Comparison of ENCODE assay signal across 20 cellular contexts in the genomic region with DNA sequence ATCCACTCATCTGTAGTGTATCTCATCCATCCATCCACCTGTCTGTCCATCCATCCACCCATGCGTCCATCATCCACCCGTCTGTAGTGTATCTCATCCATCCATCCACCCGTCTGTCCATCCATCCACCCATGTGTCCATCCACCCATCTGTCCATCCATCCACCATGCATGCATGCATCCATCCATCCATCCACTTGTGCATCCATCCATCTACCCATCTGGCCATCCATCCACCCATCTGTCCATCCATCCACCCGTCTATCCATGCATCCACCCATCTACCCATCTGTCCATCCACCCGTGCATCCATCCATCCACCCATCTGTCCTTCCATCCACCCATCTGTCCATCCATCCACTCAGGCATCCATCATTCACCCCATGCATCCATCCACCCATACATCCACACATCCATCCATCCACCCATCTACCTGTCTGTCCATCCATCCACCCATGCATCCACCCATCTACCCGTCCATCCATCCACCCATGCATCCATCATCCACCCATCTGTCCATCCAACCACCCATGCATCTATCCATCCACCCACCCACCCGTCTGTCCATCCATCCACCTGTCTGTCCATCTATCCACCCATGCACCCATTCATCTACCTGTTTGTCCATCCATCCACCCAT. TPM values are rescaled to one million over a fixed set of nuclear protein-coding genes. Genes with fewer than 3 reads are reported as not detected.
DNase-seq lines count a peak whose midpoint lies in the region; ATAC-seq, FAIRE-seq and TF ChIP-seq lines count a peak whose summit lies in the region.
"Had no signal": no experiment of that assay in that cellular context is flagged by ENCODE, and none has a peak within 500 bp of the region (broad histone marks: within the 10 kb centered on the region; RNA-seq: fewer than 3 reads in every experiment).

No MANE protein-coding gene starts in this region.

- DNase-seq in HepG2 (ENCODE audit: low spot score) (no peak), right lobe of liver (no peak), K562 (ENCODE audit: extremely low read depth in 1 of 4, low spot score in 3 of 4) (no peak), neural crest cell (ENCODE audit: low read depth, low spot score) (no peak), NCI-H2107 (lab: John Stamatoyannopoulos, UW) (no peak), aorta (no peak), dermis blood vessel endothelial cell (no peak)
- no peak for DNase-seq in activated effector memory CD4-positive, alpha-beta T cell treated with anti-CD3 and anti-CD28 coated beads, Interleukin-2, amount 50 U/mL, for 16 hours
- DNase-seq: Kasumi-1, NCI-H1417 treated with DMSO at 0.1 percent for 48 hours, NCI-H187 treated with DMSO at 0.1 percent for 48 hours, NCI-H510A treated with DMSO at 0.1 percent for 48 hours, NCI-H748 treated with DMSO at 0.1 percent for 48 hours, PC-9, SHP77 treated with DMSO at 0.1 percent for 48 hours, SW 1271 had no signal

- H3K9me1 ChIP-seq in K562 (ENCODE audit: control insufficient read depth, insufficient read depth, low read length), result no peaks in the 10 kb centered on the region

- H3K79me2 ChIP-seq in HepG2 (ENCODE audit: insufficient read depth, low read length) (no peaks in the 10 kb centered on the region), K562 (ENCODE audit: control insufficient read depth, insufficient read depth, low read length) (no peaks in the 10 kb centered on the region)

- peaks cover 23% of the 10 kb centered on the region for H3K36me3 Mint-ChIP-seq in neural crest cell (ENCODE audit: low read depth)

- no TSS peak for BruUV-seq in HepG2 (replicated peaks; lab: Mats Ljungman, UMichigan)
- BruUV-seq in K562 (replicated peaks; lab: Mats Ljungman, UMichigan), result no TSS peak

- H3K9me3 ChIP-seq in HepG2 (ENCODE audit: low read length) (peaks cover 9% of the 10 kb centered on the region), right lobe of liver (no peaks in the 10 kb centered on the region), K562 (replicated peaks; ENCODE audit: control insufficient read depth, insufficient read depth, low read depth, low read length) (peaks cover 11% of the 10 kb centered on the region), aorta (ENCODE audit: control insufficient read depth, low read length) (no peaks in the 10 kb centered on the region)

- TF ChIP-seq POLR2A in HepG2 (IDR thresholded peaks at IDR 0.05; ENCODE audit: insufficient read depth in 1 of 2, low read depth in 2 of 2, low read length in 2 of 2), result no peak
- no peak for TF ChIP-seq POLR2A in right lobe of liver (IDR thresholded peaks at IDR 0.05)
- TF ChIP-seq POLR2A in K562 (conservative IDR thresholded peaks at IDR 0.05), result no peak

- TF ChIP-seq EP300 in HepG2 (IDR thresholded peaks at IDR 0.05; ENCODE audit: low read depth in 2 of 2, low read length in 2 of 2) (no peak), HepG2 (CRISPR knock-in tag; IDR thresholded peaks at IDR 0.05; ENCODE audit: borderline replicate concordance) (no peak), K562 (IDR thresholded peaks at IDR 0.05; ENCODE audit: low read length) (no peak)

- in situ Hi-C loops in HepG2 (cut with HindIII; ENCODE audit: extremely low pct_ligation_motif_present, low pct_unique_long_range_greater_than_20kb) (no loop called here), K562 (cut with MboI) (no loop called here)

- 96% methylated on average over 7 of the region's 7 CpGs for WGBS in HepG2 (ENCODE audit: low lambda C conversion rate)
- 95% methylated on average over 7 of the region's 7 CpGs for WGBS in right lobe of liver (ENCODE audit: insufficient coverage, low coverage, low lambda C conversion rate, missing lambda C conversion rate)
- WGBS in K562 (ENCODE audit: insufficient coverage, low coverage, missing lambda C conversion rate), result 82% methylated on average over 7 of the region's 7 CpGs
- 97 to 98% methylated on average over 7 of the region's 7 CpGs for WGBS in aorta, 2 donors

- CTCF ChIA-PET in HepG2 (lab: Yijun Ruan, JAX; ENCODE audit: low intra/inter-chr PET ratio, low total read pairs) (no interaction called here), K562 (lab: Yijun Ruan, JAX; ENCODE audit: low intra/inter-chr PET ratio) (no interaction called here)

- POLR2A ChIA-PET in HepG2 (lab: Yijun Ruan, JAX), result no interaction called here
- POLR2A ChIA-PET in K562 (lab: Yijun Ruan, JAX), result interaction anchor here (0.5 kb wide), 1 partner anchor 18 kb away, joined by 3 read pairs; no protein-coding TSS in a partner anchor

- H2AFZ ChIP-seq in HepG2 (ENCODE audit: low read length) (no peak overlapping the region), K562 (ENCODE audit: low read depth, low read length) (no peak overlapping the region)
- H2AFZ ChIP-seq: PC-9 had no signal

- peaks cover 10% of the 10 kb centered on the region for H3K9me3 Mint-ChIP-seq in neural crest cell

- no peak overlapping the region for H3K9ac ChIP-seq in HepG2 (ENCODE audit: insufficient read depth, low read depth, low read length)
- no peak overlapping the region for H3K9ac ChIP-seq in K562 (ENCODE audit: insufficient read depth in 1 of 2, low read depth in 2 of 2, low read length in 2 of 2)

- no peak for TF ChIP-seq RAD21 in HepG2 (CRISPR knock-in tag; IDR thresholded peaks at IDR 0.05)
- TF ChIP-seq RAD21 in K562 (CRISPR knock-in tag; conservative IDR thresholded peaks at IDR 0.05 in 1 of 2, IDR thresholded peaks at IDR 0.05 in 1 of 2), result no peak

- peaks cover 4% of the 10 kb centered on the region; the same call in 1 of the 2 replicates for H4K20me1 ChIP-seq in HepG2 (ENCODE audit: insufficient read depth, low read length)
- H4K20me1 ChIP-seq in K562 (replicated peaks; ENCODE audit: control insufficient read depth, insufficient read depth, low read length), result peaks cover 15% of the 10 kb centered on the region

- FAIRE-seq in HepG2 (lab: Jason Lieb, UNC) (no peak), K562 (lab: Jason Lieb, UNC) (peak; percentile 15)
- FAIRE-seq: D721Med had no signal

- H3K4me1 ChIP-seq in HepG2 (ENCODE audit: insufficient read depth, low read length) (peaks cover 23% of the 10 kb centered on the region), right lobe of liver (peaks cover 0 to 37% (median 18%) of the 10 kb centered on the region in 4 donors), K562 (replicated peaks in 1 of 2; ENCODE audit: control insufficient read depth in 2 of 2, insufficient read depth in 2 of 2, low read length in 2 of 2) (peaks cover 0 to 61% of the 10 kb centered on the region in 2 experiments; a peak in 2 of 5 replicates), aorta (ENCODE audit: control insufficient read depth in 1 of 2, insufficient read depth in 2 of 2, low read length in 2 of 2) (no peaks in the 10 kb centered on the region)
- H3K4me1 ChIP-seq: HAP-1 had no signal

- H3K27me3 Mint-ChIP-seq in neural crest cell (ENCODE audit: low read depth), result no peaks in the 10 kb centered on the region

- no peak for TF ChIP-seq CTCF in HepG2 (CRISPR knock-in tag; IDR thresholded peaks at IDR 0.05)
- no peak for TF ChIP-seq CTCF in right lobe of liver (IDR thresholded peaks at IDR 0.05)
- no peak for TF ChIP-seq CTCF in K562 (IDR thresholded peaks at IDR 0.05 in 2 of 3, conservative IDR thresholded peaks at IDR 0.05 in 1 of 3; ENCODE audit: insufficient read depth in 2 of 3, low read depth in 1 of 3, low read length in 3 of 3)
- TF ChIP-seq CTCF in neural crest cell (conservative IDR thresholded peaks at IDR 0.05), result no peak

- ATAC-seq in HepG2, result no peak
- ATAC-seq in right lobe of liver, result no peak
- no peak for ATAC-seq in K562
- no peak for ATAC-seq in aorta (ENCODE audit: low FRiP score)

- no peak overlapping the region for H3K4me3 ChIP-seq in HepG2 (replicated peaks in 1 of 3; ENCODE audit: insufficient read depth in 1 of 3, low read depth in 2 of 3, low read length in 3 of 3)
- H3K4me3 ChIP-seq in right lobe of liver, result no peak overlapping the region
- H3K4me3 ChIP-seq in K562, result no peak overlapping the region
- H3K4me3 ChIP-seq in aorta (ENCODE audit: low read length in 2 of 2), result no peak overlapping the region
- H3K4me3 ChIP-seq: HAP-1, PC-9, SK-N-MC had no signal

- peaks cover 9% of the 10 kb centered on the region for H3K4me1 Mint-ChIP-seq in neural crest cell

- intact Hi-C loops in HepG2 (cut with micrococcal nuclease; ENCODE audit: unreplicated experiment) (no loop called here), right lobe of liver (cut with DNase I) (no loop called here), K562 (cut with micrococcal nuclease) (no loop called here), aorta (cut with DNase I) (no loop called here)

- no peak overlapping the region for H3K27ac ChIP-seq in HepG2 (ENCODE audit: extremely low read length, insufficient read depth, low read length)
- H3K27ac ChIP-seq in right lobe of liver, result no peak overlapping the region
- H3K27ac ChIP-seq in K562 (ENCODE audit: extremely low read depth, low read depth, low read length), result no peak overlapping the region
- no peak overlapping the region for H3K27ac ChIP-seq in aorta (ENCODE audit: low read depth in 1 of 2, low read length in 2 of 2)
- H3K27ac ChIP-seq: PC-9, SK-N-MC had no signal

- no peaks in the 10 kb centered on the region for H3K27me3 ChIP-seq in HepG2 (ENCODE audit: control insufficient read depth in 1 of 2, insufficient read depth in 2 of 2, low read length in 2 of 2)
- H3K27me3 ChIP-seq in right lobe of liver, result no peaks in the 10 kb centered on the region
- H3K27me3 ChIP-seq in K562 (ENCODE audit: control insufficient read depth in 2 of 2, insufficient read depth in 2 of 2, low read length in 2 of 2), result no peaks in the 10 kb centered on the region
- H3K27me3 ChIP-seq in aorta (ENCODE audit: control insufficient read depth in 1 of 2, insufficient read depth in 2 of 2, low read length in 1 of 2), result no peaks in the 10 kb centered on the region

- peak overlapping the region; percentile 85; the same call in 1 of the 2 replicates for H3K4me2 ChIP-seq in HepG2 (ENCODE audit: low read depth, low read length)
- no peak overlapping the region for H3K4me2 ChIP-seq in K562 (ENCODE audit: insufficient read depth, low read length)
- H3K4me2 ChIP-seq: PC-9 had no signal

- H3K36me3 ChIP-seq in HepG2 (replicated peaks in 1 of 2; ENCODE audit: control insufficient read depth in 1 of 2, insufficient read depth in 2 of 2, low read length in 2 of 2) (peaks cover 2 to 3% of the 10 kb centered on the region in 2 experiments; a peak in 3 of 5 replicates), right lobe of liver (no peaks in the 10 kb centered on the region), K562 (ENCODE audit: control insufficient read depth, insufficient read depth, low read length) (peaks cover 2% of the 10 kb centered on the region; the same call in 1 of the 3 replicates), aorta (ENCODE audit: control insufficient read depth in 1 of 2, insufficient read depth in 2 of 2, low read length in 1 of 2) (no peaks in the 10 kb centered on the region)
- H3K36me3 ChIP-seq: HAP-1 had no signal

- peak overlapping the region; percentile 19 for H3K4me3 Mint-ChIP-seq in neural crest cell
- H3K4me3 Mint-ChIP-seq: CD14-positive monocyte had no signal

- H3K27ac Mint-ChIP-seq in neural crest cell (ENCODE audit: unreplicated experiment), result no peak overlapping the region

RNA-seq across cellular contexts. Expression of a gene that starts 28.5 kb away (rescaled TPM):
- 3.7 and 7.9 TPM in 2 replicates for total RNA-seq in HepG2 (2016; rRNA removed; fragmentation: Illumina TruSeq; extraction: Trizol)
- 2.7 and 3.6 TPM in 2 replicates for total RNA-seq in HepG2 (2016; cell fraction: cytosol; rRNA removed; fragmentation: Illumina TruSeq; extraction: Trizol; ENCODE audit: low read depth)
- total RNA-seq in HepG2 (2016; cell fraction: insoluble cytoplasmic fraction; rRNA removed; fragmentation: Illumina TruSeq; extraction: Trizol), result 5.4 and 6.9 TPM in 2 replicates
- total RNA-seq in HepG2 (2016; cell fraction: membrane; rRNA removed; fragmentation: Illumina TruSeq; extraction: Trizol), result 7.0 and 9.3 TPM in 2 replicates
- total RNA-seq in HepG2 (2016; cell fraction: nucleus; rRNA removed; fragmentation: Illumina TruSeq; extraction: Trizol), result 10.9 and 11.0 TPM in 2 replicates
- polyA plus RNA-seq in HepG2 (2011; rRNA removed), result 3.6 and 4.9 TPM in 2 replicates
- 3.0 and 6.0 TPM in 2 replicates for polyA plus RNA-seq in HepG2 (2011; cell fraction: cytosol; rRNA removed)
- polyA plus RNA-seq in HepG2 (2011; cell fraction: nucleus; rRNA removed), result 50.9 and 76.3 TPM in 2 replicates
- 25.5 and 31.0 TPM in 2 replicates for polyA plus RNA-seq in HepG2 (2012)
- 5.9 and 6.4 TPM in 2 replicates for polyA plus RNA-seq in HepG2 (2016; cell fraction: cytosol; fragmentation: Illumina TruSeq; extraction: Trizol; ENCODE audit: low read depth)
- 20.0 and 28.2 TPM in 2 replicates for polyA plus RNA-seq in HepG2 (2016; cell fraction: insoluble cytoplasmic fraction; fragmentation: Illumina TruSeq; extraction: Trizol; ENCODE audit: low read depth)
- 20.5 and 23.8 TPM in 2 replicates for polyA plus RNA-seq in HepG2 (2016; cell fraction: membrane; fragmentation: Illumina TruSeq; extraction: Trizol; ENCODE audit: low read depth)
- 64.1 and 69.3 TPM in 2 replicates for polyA plus RNA-seq in HepG2 (2016; cell fraction: nucleus; fragmentation: Illumina TruSeq; extraction: Trizol; ENCODE audit: insufficient read depth, low read depth)
- polyA minus RNA-seq in HepG2 (2011; rRNA and poly(A)+ RNA removed; ENCODE audit: low replicate concordance), result 3.8 and 7.6 TPM in 2 replicates
- polyA minus RNA-seq in HepG2 (2011; cell fraction: cytosol; rRNA and poly(A)+ RNA removed), result 17.3 and 28.7 TPM in 2 replicates
- 8.5 and 11.2 TPM in 2 replicates for polyA minus RNA-seq in HepG2 (2011; cell fraction: nucleus; rRNA and poly(A)+ RNA removed)
- total RNA-seq in right lobe of liver, result 10 to 100 TPM; 16.2 to 27.6 (median 23.3) TPM
- 25.5 and 41.9 TPM in 2 replicates for total RNA-seq in K562 (2011; cell fraction: chromatin; rRNA removed; ENCODE audit: low replicate concordance)
- total RNA-seq in K562 (2011; cell fraction: nucleolus; rRNA removed), result 25.0 and 40.7 TPM in 2 replicates
- total RNA-seq in K562 (2011; cell fraction: nucleoplasm; rRNA removed), result 23.3 and 28.3 TPM in 2 replicates
- total RNA-seq in K562 (2014; rRNA removed), result 21.7 and 24.6 TPM in 2 replicates
- total RNA-seq in K562 (2014; rRNA removed; fragmentation: Illumina TruSeq; extraction: Trizol), result 1.1 and 1.3 TPM in 2 replicates
- 7.3 and 12.9 TPM in 2 replicates for total RNA-seq in K562 (2015; rRNA removed; fragmentation: Illumina TruSeq; extraction: Trizol)
- 112 and 129 TPM in 2 replicates for total RNA-seq in K562 (2021)
- 1.9 and 4.3 TPM in 2 replicates for polyA plus RNA-seq in K562 (2011; rRNA removed)
- polyA plus RNA-seq in K562 (2011; cell fraction: cytosol; rRNA removed), result 3.7 and 13.3 TPM in 2 replicates
- polyA plus RNA-seq in K562 (2011; cell fraction: nucleus; rRNA removed), result 16.7 and 51.7 TPM in 2 replicates
- polyA plus RNA-seq in K562 (2012), result 41.9 and 54.8 TPM in 2 replicates
- 29.3 and 35.8 TPM in 2 replicates for polyA plus RNA-seq in K562 (2014; fragmentation: Illumina TruSeq; extraction: Trizol)
- polyA plus RNA-seq in K562 (2014; fragmentation: Nextera tagmentation; extraction: Ambion mirVana), result under 1 TPM; 0.24 to 0.29 TPM
- polyA plus RNA-seq in K562 (2014; rRNA removed), result 27.4 and 32.3 TPM in 2 replicates
- polyA minus RNA-seq in K562 (2011; rRNA and poly(A)+ RNA removed), result 0.81 and 1.8 TPM in 2 replicates
- polyA minus RNA-seq in K562 (2011; cell fraction: cytosol; rRNA and poly(A)+ RNA removed), result 21.0 and 29.9 TPM in 2 replicates
- polyA minus RNA-seq in K562 (2011; cell fraction: nucleus; rRNA and poly(A)+ RNA removed), result 9.0 and 9.3 TPM in 2 replicates
- 118 and 121 TPM in 2 replicates for total RNA-seq in neural crest cell
- 10 to 100 TPM; 49.0 to 51.0 TPM for total RNA-seq in aorta
- polyA plus RNA-seq in aorta, result 10 to 100 TPM in 1 of 2 donors, 1 to 10 TPM in 1; 6.4 to 25.0 TPM
- 4.4 and 4.8 TPM in 2 replicates for total RNA-seq in dermis blood vessel endothelial cell
